18 cellular contexts compared by ENCODE assay signal in genomic region chr20:24194133-24194532, GRCh38.
DNase-seq lines count a peak whose midpoint lies in the region; ATAC-seq and TF ChIP-seq lines count a peak whose summit lies in the region.
"Had no signal": no experiment of that assay in that cellular context is flagged by ENCODE, and none has a peak within 500 bp of the region (broad histone marks: within the 10 kb centered on the region; RNA-seq: fewer than 3 reads in every experiment).

No MANE protein-coding gene starts in this region.

- H3K4me1 ChIP-seq in hepatocyte (ENCODE audit: insufficient read depth) (no peaks in the 10 kb centered on the region), A673 (ENCODE audit: insufficient read depth, low read length, poor library complexity, severe bottlenecking) (no peaks in the 10 kb centered on the region)
- H3K4me1 ChIP-seq: SJCRH30 had no signal

- no TSS peak for BruUV-seq in A673 (replicated peaks; lab: Mats Ljungman, UMichigan)

- CTCF ChIA-PET in A673 (lab: Charles Lee): no interaction called here

- H3K27me3 ChIP-seq in hepatocyte (no peaks in the 10 kb centered on the region), A673 (replicated peaks; ENCODE audit: insufficient read depth, low read depth, low read length, poor library complexity) (no peaks in the 10 kb centered on the region)
- H3K27me3 ChIP-seq: SJCRH30 had no signal

- POLR2A ChIA-PET in A673 (lab: Charles Lee; ENCODE audit: low non-redundant PET): interaction anchor here (0.6 kb wide), 1 partner anchor 751 kb away, joined by 5 read pairs; no protein-coding TSS in a partner anchor
- POLR2A ChIA-PET in naive thymus-derived CD8-positive, alpha-beta T cell (lab: Charles Lee): no interaction called here

- DNase-seq in ELF-1 (ENCODE audit: low read depth, low spot score) (peak; percentile 19), NOMO-1 treated with DMSO at 0.1 percent for 48 hours (lab: John Stamatoyannopoulos, UW; ENCODE audit: unreplicated experiment) (peak; percentile 29), hepatocyte (ENCODE audit: low spot score) (peak; percentile 47), A673 (ENCODE audit: low spot score) (no peak)
- no peak for DNase-seq in naive thymus-derived CD8-positive, alpha-beta T cell
- DNase-seq: ACHN; AML-193; DMS79; NCI-H1105; NCI-H2107; NCI-H524; NK-92 treated with Interleukin-12 subunit alpha and Interleukin-12 subunit beta, amount 100 ng/mL, for 24 hours; SJCRH30 had no signal

- TF ChIP-seq CTCF in hepatocyte (IDR thresholded peaks at IDR 0.05; ENCODE audit: poor library complexity): no peak
- no peak for TF ChIP-seq CTCF in A673 (conservative IDR thresholded peaks at IDR 0.05; ENCODE audit: low read depth, low read length)

- peaks cover 0 to 19% (median 9%) of the 10 kb centered on the region in 9 donors for H3K9me3 Mint-ChIP-seq in naive thymus-derived CD8-positive, alpha-beta T cell

- no peaks in the 10 kb centered on the region for H4K20me1 ChIP-seq in hepatocyte (ENCODE audit: insufficient read depth, poor library complexity, severe bottlenecking)

- WGBS in hepatocyte (ENCODE audit: low lambda C conversion rate, missing lambda C conversion rate): 66% methylated on average over 3 of the region's 3 CpGs

- no peaks in the 10 kb centered on the region for H3K9me2 ChIP-seq in hepatocyte (replicated peaks; ENCODE audit: insufficient read depth)

- no peak overlapping the region for H3K27ac Mint-ChIP-seq in naive thymus-derived CD8-positive, alpha-beta T cell
- H3K27ac Mint-ChIP-seq: T-helper 1 cell treated with Interleukin-12 subunit alpha and Interleukin-12 subunit beta and Interleukin-4 antibody, amounts not matched to agents 30 μg/mL and 1 μg/mL, for 36 hours had no signal

- H3K36me3 ChIP-seq in hepatocyte (replicated peaks; ENCODE audit: insufficient read depth, low read depth) (no peaks in the 10 kb centered on the region), A673 (ENCODE audit: insufficient read depth, low read length, poor library complexity, severe bottlenecking) (no peaks in the 10 kb centered on the region)
- H3K36me3 ChIP-seq: SJCRH30 had no signal

- H3K9me3 ChIP-seq in hepatocyte (ENCODE audit: low read depth) (no peaks in the 10 kb centered on the region), A673 (ENCODE audit: low read depth, low read length, poor library complexity, severe bottlenecking) (peaks cover 6% of the 10 kb centered on the region)
- H3K9me3 ChIP-seq: SJCRH30 had no signal

- H3K4me3 ChIP-seq in hepatocyte (no peak overlapping the region), A673 (ENCODE audit: low read depth, low read length, poor library complexity, severe bottlenecking) (no peak overlapping the region)
- H3K4me3 ChIP-seq: SJCRH30 had no signal

- no peak overlapping the region for H3K4me3 Mint-ChIP-seq in naive thymus-derived CD8-positive, alpha-beta T cell
- H3K4me3 Mint-ChIP-seq: T-helper 1 cell treated with Interleukin-12 subunit alpha and Interleukin-12 subunit beta and Interleukin-4 antibody, amounts not matched to agents 30 μg/mL and 1 μg/mL, for 36 hours had no signal

- H3K4me1 Mint-ChIP-seq in naive thymus-derived CD8-positive, alpha-beta T cell: no peaks in the 10 kb centered on the region

- H3K36me3 Mint-ChIP-seq in naive thymus-derived CD8-positive, alpha-beta T cell: peaks cover 0 to 11% (median 0%) of the 10 kb centered on the region in 3 donors

- TF ChIP-seq RAD21 in Ishikawa (IDR thresholded peaks at IDR 0.05; ENCODE audit: low read depth): no peak

- intact Hi-C loops in A673 (cut with micrococcal nuclease; ENCODE audit: unreplicated experiment): no loop called here

- H3K27ac ChIP-seq in hepatocyte: peak overlapping the region; percentile 71
- no peak overlapping the region for H3K27ac ChIP-seq in A673 (ENCODE audit: low read depth, low read length, poor library complexity, severe bottlenecking)
- H3K27ac ChIP-seq: C4-2B, KMS-11, SJCRH30 had no signal

- H3K4me2 ChIP-seq in hepatocyte: no peak overlapping the region
- H3K4me2 ChIP-seq: KMS-11 had no signal

- no peak for ATAC-seq in GM19023 (IDR thresholded peaks at IDR 0.05; ENCODE audit: unreplicated experiment)
- no peak for ATAC-seq in naive thymus-derived CD8-positive, alpha-beta T cell

- H3K27me3 Mint-ChIP-seq in naive thymus-derived CD8-positive, alpha-beta T cell: peaks cover 0 to 8% (median 0%) of the 10 kb centered on the region in 5 donors

- H2AFZ ChIP-seq in hepatocyte: no peak overlapping the region

- no peaks in the 10 kb centered on the region for H3K79me2 ChIP-seq in hepatocyte

- TF ChIP-seq EP300 in Ishikawa (IDR thresholded peaks at IDR 0.05; ENCODE audit: borderline replicate concordance): no peak

TF ChIP-seq in Ishikawa, 13 proteins besides CTCF, POLR2A, EP300 and RAD21:
- 0 out of 2 replicates have a peak, but pooled peaks have one; percentile 17 for TF ChIP-seq CEBPB (IDR thresholded peaks at IDR 0.05)
- TF ChIP-seq FOXM1 (IDR thresholded peaks at IDR 0.05; ENCODE audit: borderline replicate concordance, low read depth): no peak
- no peak for TF ChIP-seq USF1 (IDR thresholded peaks at IDR 0.05)

Comparison
In these comparisons a context has a peak if more than half of its experiments do, and no peak if none do; other contexts are left out.
1. DNase-seq: peak in ELF-1 (single experiment), NOMO-1 treated with DMSO at 0.1 percent for 48 hours (single experiment) and hepatocyte (single experiment); none in A673 (single experiment) and naive thymus-derived CD8-positive, alpha-beta T cell (0 of 10).